ENCODE assay signal across 1 cellular context in the genomic region with DNA sequence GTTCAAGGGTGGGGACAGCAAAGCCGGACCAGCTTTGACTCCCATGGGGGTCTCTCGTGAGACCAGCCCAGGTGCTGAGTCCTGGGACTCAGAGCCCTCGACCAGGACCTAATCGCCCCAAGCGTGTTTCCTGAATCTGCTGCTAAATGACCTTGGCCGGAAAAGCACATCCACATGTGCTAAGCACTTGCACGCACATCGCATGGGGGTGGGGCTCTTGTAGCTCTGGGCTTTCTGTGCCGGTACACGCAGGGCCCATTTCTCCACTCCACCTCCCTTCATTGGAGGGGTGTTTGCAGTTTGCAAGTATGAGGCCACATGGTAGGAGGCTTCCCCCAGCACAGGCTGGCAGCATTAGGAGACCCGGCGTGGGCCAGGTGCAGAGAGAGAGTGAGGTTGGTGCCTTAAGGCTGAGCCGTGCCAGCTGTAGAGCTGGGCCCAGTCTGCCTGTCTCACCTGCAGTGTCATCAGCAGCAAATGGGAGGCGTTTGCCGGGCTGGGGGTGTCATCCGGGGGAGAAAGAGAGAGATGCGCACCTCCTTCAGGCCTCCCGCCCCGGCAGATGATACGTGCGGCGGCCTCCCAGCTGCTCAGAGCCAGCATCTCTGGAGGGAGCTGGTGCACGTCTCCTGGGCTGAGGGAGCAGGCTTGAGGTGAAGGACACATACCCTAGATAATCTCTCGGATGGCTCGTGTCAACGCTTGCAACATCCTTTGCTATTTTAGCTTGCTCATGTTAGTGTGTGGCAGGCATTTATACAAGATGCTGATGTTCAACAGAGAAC.
TF ChIP-seq lines count a peak whose summit lies in the region.

No MANE protein-coding gene starts in this region.

TF ChIP-seq in GM23338, 12 proteins besides CTCF, POLR2A, EP300 and RAD21 (continued from another document):
- TF ChIP-seq, protein P1, sequence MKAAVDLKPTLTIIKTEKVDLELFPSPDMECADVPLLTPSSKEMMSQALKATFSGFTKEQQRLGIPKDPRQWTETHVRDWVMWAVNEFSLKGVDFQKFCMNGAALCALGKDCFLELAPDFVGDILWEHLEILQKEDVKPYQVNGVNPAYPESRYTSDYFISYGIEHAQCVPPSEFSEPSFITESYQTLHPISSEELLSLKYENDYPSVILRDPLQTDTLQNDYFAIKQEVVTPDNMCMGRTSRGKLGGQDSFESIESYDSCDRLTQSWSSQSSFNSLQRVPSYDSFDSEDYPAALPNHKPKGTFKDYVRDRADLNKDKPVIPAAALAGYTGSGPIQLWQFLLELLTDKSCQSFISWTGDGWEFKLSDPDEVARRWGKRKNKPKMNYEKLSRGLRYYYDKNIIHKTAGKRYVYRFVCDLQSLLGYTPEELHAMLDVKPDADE (IDR thresholded peaks at IDR 0.05): no peak
